ENCODE assay signal across 1 cellular context in the genomic region with DNA sequence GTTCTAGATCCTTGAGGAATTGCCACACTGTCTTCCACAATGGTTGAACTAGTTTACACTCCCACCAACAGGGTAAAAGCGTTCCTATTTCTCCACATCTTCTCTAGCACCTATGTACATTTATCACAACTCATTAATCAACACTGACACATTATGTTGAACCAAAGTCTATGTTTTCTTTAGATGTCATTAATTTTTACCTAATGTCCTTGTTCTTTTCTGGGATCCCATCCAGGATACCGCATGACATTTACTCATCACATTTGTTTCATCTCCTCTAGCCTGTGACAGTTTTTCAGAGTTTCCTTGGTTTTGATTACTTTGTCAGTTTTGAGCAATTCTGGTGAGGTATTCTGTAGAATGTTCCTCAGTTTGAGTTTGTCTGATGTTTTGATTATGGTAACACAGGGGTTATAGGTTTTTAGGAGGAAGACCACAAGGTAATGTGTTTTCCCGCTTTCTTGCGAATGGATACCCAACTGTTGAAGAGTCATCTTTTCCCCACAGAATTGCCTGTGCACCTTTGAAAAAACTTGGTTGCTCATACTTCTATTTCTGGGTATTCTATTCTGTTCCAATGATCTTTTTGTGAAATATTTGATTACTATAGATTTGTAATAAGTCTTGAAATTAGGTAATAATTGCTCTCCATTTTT.
TF ChIP-seq lines count a peak whose summit lies in the region.

No MANE protein-coding gene starts in this region.

TF ChIP-seq in K562, 482 proteins besides CTCF, POLR2A, EP300 and RAD21:
- no peak for TF ChIP-seq SMARCB1 (IDR thresholded peaks at IDR 0.05; ENCODE audit: insufficient read length, low read depth)
- peak; percentile 23 for TF ChIP-seq MEIS2 (IDR thresholded peaks at IDR 0.05; ENCODE audit: partially characterized antibody)
